In the genomic region with DNA sequence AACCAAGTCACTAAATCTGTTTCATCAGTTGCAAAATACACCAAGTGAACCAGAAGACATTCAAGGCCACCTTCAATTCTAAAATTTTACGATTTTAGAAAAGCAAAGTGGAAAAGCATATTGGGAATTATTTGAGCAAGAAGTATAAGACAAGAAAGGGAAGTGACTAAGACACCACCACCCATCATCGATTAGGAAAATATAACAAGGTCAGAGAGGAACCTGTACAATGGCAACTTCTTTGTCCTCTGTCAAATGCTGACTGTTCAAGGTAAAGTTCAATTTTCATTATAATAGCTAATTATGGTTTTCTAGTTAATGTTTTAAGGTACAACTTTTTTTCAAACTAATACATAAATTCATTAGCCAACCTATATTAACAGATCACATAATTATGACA, we compare ENCODE assay signal across 15 cellular contexts.
"Had no signal": no experiment of that assay in that cellular context is flagged by ENCODE, and none has a peak within 500 bp of the region (broad histone marks: within the 10 kb centered on the region; RNA-seq: fewer than 3 reads in every experiment).

No MANE protein-coding gene starts in this region.

- H3K4me3 ChIP-seq: heart right ventricle, lower lobe of right lung, pancreas, stomach, testis had no signal

- DNase-seq: activated CD4-positive, alpha-beta T cell treated with anti-CD3 and anti-CD28 coated beads, Interleukin-2, amount 10 ng/mL, durations not matched to agents 7 days and 5 days; activated CD4-positive, CD25-positive, alpha-beta regulatory T cell; activated naive CD8-positive, alpha-beta T cell treated with anti-CD3 and anti-CD28 coated beads, Interleukin-2, amount 10 ng/mL, durations not matched to agents 7 days and 5 days; aorta; effector memory CD4-positive, alpha-beta T cell; heart right ventricle; left cardiac atrium; lower lobe of right lung; naive B cell; pancreas; stimulated activated CD4-positive, alpha-beta T cell treated with anti-CD3 and anti-CD28 coated beads, Interleukin-12 subunit alpha, Interleukin-12 subunit beta, amount 100 ng/mL, for 4 hours; stimulated activated CD4-positive, alpha-beta T cell treated with anti-CD3 and anti-CD28 coated beads, Interleukin-2, amount 100 ng/mL, for 24 hours; stomach; T-helper 2 cell; testis had no signal

- H3K9me3 ChIP-seq: lower lobe of right lung, pancreas, stomach, testis had no signal

- H3K36me3 ChIP-seq: heart right ventricle, lower lobe of right lung, pancreas, stomach had no signal

- H3K27ac ChIP-seq: heart right ventricle, lower lobe of right lung, pancreas, stomach, testis had no signal

- ATAC-seq: heart right ventricle, left cardiac atrium, pancreas had no signal

- H3K4me1 ChIP-seq: testis had no signal

- H3K27me3 ChIP-seq: heart right ventricle, pancreas, stomach, testis had no signal
